In genomic region chr7:91929463-91929862, GRCh38 we compare ENCODE assay signal across 12 cellular contexts. TPM values are rescaled to one million over a fixed set of nuclear protein-coding genes. Genes with fewer than 3 reads are reported as not detected.
DNase-seq lines count a peak whose midpoint lies in the region; ATAC-seq, FAIRE-seq and TF ChIP-seq lines count a peak whose summit lies in the region.
"Had no signal": no experiment of that assay in that cellular context is flagged by ENCODE, and none has a peak within 500 bp of the region (broad histone marks: within the 10 kb centered on the region; RNA-seq: fewer than 3 reads in every experiment).

No MANE protein-coding gene starts in this region.

- H3K27ac ChIP-seq in endothelial cell of umbilical vein (ENCODE audit: insufficient read depth, low read depth, low read length) (no peak overlapping the region), left lung (no peak overlapping the region)
- H3K27ac ChIP-seq: SJSA1 had no signal

- no peak overlapping the region for H3K4me2 ChIP-seq in endothelial cell of umbilical vein (ENCODE audit: insufficient read depth, low read length)

- H3K27me3 ChIP-seq in endothelial cell of umbilical vein (ENCODE audit: control insufficient read depth in 2 of 2, insufficient read depth in 2 of 2, low read length in 2 of 2) (peaks cover 2 to 5% of the 10 kb centered on the region in 2 experiments), left lung (no peaks in the 10 kb centered on the region)

- POLR2A ChIA-PET in endothelial cell of umbilical vein (lab: Charles Lee) = no interaction called here
- POLR2A ChIA-PET in activated CD4-positive, alpha-beta memory T cell treated with anti-CD3 and anti-CD28 coated beads, Interleukin-2, amount 10 ng/mL, durations not matched to agents 7 days and 5 days (lab: Charles Lee) = interaction anchor here (1.5 kb wide), 1 partner anchor 11 kb away, joined by 6 read pairs; the partner anchor contains the start of gene AKAP9

- H3K9me1 ChIP-seq in endothelial cell of umbilical vein (replicated peaks; ENCODE audit: control insufficient read depth, extremely low read depth, insufficient read depth, low read length) = no peaks in the 10 kb centered on the region

- no peak for FAIRE-seq in endothelial cell of umbilical vein (lab: Jason Lieb, UNC)
- FAIRE-seq: astrocyte had no signal

- peaks cover 5% of the 10 kb centered on the region for H3K4me1 Mint-ChIP-seq in activated CD4-positive, alpha-beta memory T cell treated with anti-CD3 and anti-CD28 coated beads, Interleukin-2, amount 10 ng/mL, durations not matched to agents 7 days and 5 days
- H3K4me1 Mint-ChIP-seq: IgD-negative memory B cell had no signal

- H3K79me2 ChIP-seq in endothelial cell of umbilical vein (ENCODE audit: control insufficient read depth, insufficient read depth, low read length) = no peaks in the 10 kb centered on the region

- ATAC-seq in GM18520 (IDR thresholded peaks at IDR 0.05; ENCODE audit: unreplicated experiment) = peak; percentile 74
- ATAC-seq in GM21529 (IDR thresholded peaks at IDR 0.05; ENCODE audit: unreplicated experiment) = peak; percentile 68
- ATAC-seq in HG03460 (IDR thresholded peaks at IDR 0.05; ENCODE audit: unreplicated experiment) = peak; percentile 56
- ATAC-seq in left lung = no peak

- intact Hi-C loops in endothelial cell of umbilical vein (cut with micrococcal nuclease) = no loop called here
- intact Hi-C loops in left lung (cut with DNase I) = no loop called here

- no peak overlapping the region for H3K4me3 Mint-ChIP-seq in activated CD4-positive, alpha-beta memory T cell treated with anti-CD3 and anti-CD28 coated beads, Interleukin-2, amount 10 ng/mL, durations not matched to agents 7 days and 5 days
- H3K4me3 Mint-ChIP-seq: IgD-negative memory B cell had no signal

- TF ChIP-seq CTCF in endothelial cell of umbilical vein (IDR thresholded peaks at IDR 0.05; ENCODE audit: extremely low read depth in 1 of 2, insufficient read depth in 1 of 2, low read depth in 1 of 2, low read length in 2 of 2) (no peak), left lung (IDR thresholded peaks at IDR 0.05) (no peak)

- no peak overlapping the region for H3K27ac Mint-ChIP-seq in activated CD4-positive, alpha-beta memory T cell treated with anti-CD3 and anti-CD28 coated beads, Interleukin-2, amount 10 ng/mL, durations not matched to agents 7 days and 5 days

- H3K36me3 ChIP-seq in endothelial cell of umbilical vein (ENCODE audit: control insufficient read depth in 2 of 2, extremely low read depth in 1 of 2, insufficient read depth in 2 of 2, low read length in 2 of 2) (no peaks in the 10 kb centered on the region), left lung (no peaks in the 10 kb centered on the region)
- H3K36me3 ChIP-seq: SJSA1 had no signal

- no peak for DNase-seq in endothelial cell of umbilical vein (ENCODE audit: low read depth, low spot score)
- no peak for DNase-seq in left lung
- no peak for DNase-seq in GM19240 (ENCODE audit: insufficient read length, low spot score)
- DNase-seq in NOMO-1 (lab: John Stamatoyannopoulos, UW; ENCODE audit: unreplicated experiment in 2 of 2) = no peak
- no peak for DNase-seq in activated CD4-positive, alpha-beta memory T cell treated with anti-CD3 and anti-CD28 coated beads, Interleukin-2, amount 10 ng/mL, durations not matched to agents 7 days and 5 days
- DNase-seq: activated CD4-positive, alpha-beta T cell treated with anti-CD3 and anti-CD28 coated beads, Interleukin-2, amount 50 U/mL, for 48 hours had no signal

- TF ChIP-seq POLR2A in endothelial cell of umbilical vein (IDR thresholded peaks at IDR 0.05; ENCODE audit: low read depth, low read length) = no peak

- dilution Hi-C loops in endothelial cell of umbilical vein (cut with MboI; ENCODE audit: extremely low pct_ligation_motif_present, low sequenced_read_pairs) = no loop called here

- no TSS peak for BruUV-seq in endothelial cell of umbilical vein (replicated peaks; lab: Mats Ljungman, UMichigan)

- H3K9ac ChIP-seq in endothelial cell of umbilical vein (replicated peaks; ENCODE audit: extremely low read depth, insufficient read depth, low read length) = no peak overlapping the region

- peaks cover 29% of the 10 kb centered on the region for H3K27me3 Mint-ChIP-seq in activated CD4-positive, alpha-beta memory T cell treated with anti-CD3 and anti-CD28 coated beads, Interleukin-2, amount 10 ng/mL, durations not matched to agents 7 days and 5 days

- H3K9me3 Mint-ChIP-seq in activated CD4-positive, alpha-beta memory T cell treated with anti-CD3 and anti-CD28 coated beads, Interleukin-2, amount 10 ng/mL, durations not matched to agents 7 days and 5 days = no peaks in the 10 kb centered on the region
- H3K9me3 Mint-ChIP-seq: IgD-negative memory B cell had no signal

- CTCF ChIA-PET in endothelial cell of umbilical vein (lab: Charles Lee) = no interaction called here
- CTCF ChIA-PET in activated CD4-positive, alpha-beta memory T cell treated with anti-CD3 and anti-CD28 coated beads, Interleukin-2, amount 10 ng/mL, durations not matched to agents 7 days and 5 days (lab: Charles Lee) = no interaction called here

- H3K4me1 ChIP-seq in endothelial cell of umbilical vein (ENCODE audit: control insufficient read depth, extremely low read depth, insufficient read depth, low read length) (no peaks in the 10 kb centered on the region), left lung (no peaks in the 10 kb centered on the region)
- H3K4me1 ChIP-seq: SJSA1 had no signal

- no peak overlapping the region for H3K4me3 ChIP-seq in endothelial cell of umbilical vein (replicated peaks in 1 of 3; ENCODE audit: insufficient read depth in 1 of 3, low read depth in 1 of 3, low read length in 3 of 3)
- H3K4me3 ChIP-seq in left lung = no peak overlapping the region
- H3K4me3 ChIP-seq: SJSA1 had no signal

- no peak overlapping the region for H2AFZ ChIP-seq in endothelial cell of umbilical vein (ENCODE audit: low read depth, low read length)

- H3K36me3 Mint-ChIP-seq in activated CD4-positive, alpha-beta memory T cell treated with anti-CD3 and anti-CD28 coated beads, Interleukin-2, amount 10 ng/mL, durations not matched to agents 7 days and 5 days (ENCODE audit: low read depth) = no peaks in the 10 kb centered on the region
- H3K36me3 Mint-ChIP-seq: IgD-negative memory B cell had no signal

- H3K9me3 ChIP-seq in endothelial cell of umbilical vein (replicated peaks; ENCODE audit: control insufficient read depth, insufficient read depth, low read length) (no peaks in the 10 kb centered on the region), left lung (no peaks in the 10 kb centered on the region)
- H3K9me3 ChIP-seq: SJSA1 had no signal

- H4K20me1 ChIP-seq in endothelial cell of umbilical vein (replicated peaks; ENCODE audit: control insufficient read depth, extremely low read depth, insufficient read depth, low read length) = no peaks in the 10 kb centered on the region

TF ChIP-seq in endothelial cell of umbilical vein, 7 proteins besides CTCF, POLR2A, EP300 and RAD21:
- no peak for TF ChIP-seq GATA2 (IDR thresholded peaks at IDR 0.05; ENCODE audit: insufficient read depth, insufficient read length, low read depth, low read length)
- TF ChIP-seq FOS (IDR thresholded peaks at IDR 0.05; ENCODE audit: borderline replicate concordance, insufficient read depth, low read length) = peak; percentile 11

RNA-seq across cellular contexts. Expression of gene AKAP9, which starts 11.2 kb away (rescaled TPM):
- 41.8 and 51.6 TPM in 2 replicates for total RNA-seq in endothelial cell of umbilical vein
- polyA plus RNA-seq in endothelial cell of umbilical vein = 8.3 and 9.5 TPM in 2 replicates
- polyA plus RNA-seq in endothelial cell of umbilical vein (2011; cell fraction: cytosol; rRNA removed) = 7.1 and 7.7 TPM in 2 replicates
- 51.5 and 76.8 TPM in 2 replicates for polyA plus RNA-seq in endothelial cell of umbilical vein (2011; cell fraction: nucleus; rRNA removed)
- 20.2 and 30.5 TPM in 2 replicates for polyA plus RNA-seq in endothelial cell of umbilical vein (2012)
- polyA minus RNA-seq in endothelial cell of umbilical vein = 23.7 and 23.9 TPM in 2 replicates
- polyA minus RNA-seq in endothelial cell of umbilical vein (2011; cell fraction: cytosol; rRNA and poly(A)+ RNA removed) = 19.6 TPM
- polyA minus RNA-seq in endothelial cell of umbilical vein (2011; cell fraction: nucleus; rRNA and poly(A)+ RNA removed) = 92.2 and 119 TPM in 2 replicates
- 10 to 100 TPM; 57.5 to 58.6 TPM for total RNA-seq in left lung
- total RNA-seq in activated CD4-positive, alpha-beta memory T cell treated with anti-CD3 and anti-CD28 coated beads, Interleukin-2, amount 10 ng/mL, durations not matched to agents 7 days and 5 days = 10 to 100 TPM; 32.4 to 41.7 TPM

RNA-seq across cellular contexts. Expression of gene MTERF1, which starts 49.0 kb away (rescaled TPM):
- 10.2 TPM in 2 replicates for total RNA-seq in endothelial cell of umbilical vein
- 1.7 and 3.1 TPM in 2 replicates for polyA plus RNA-seq in endothelial cell of umbilical vein
- 4.2 and 5.4 TPM in 2 replicates for polyA plus RNA-seq in endothelial cell of umbilical vein (2011; cell fraction: cytosol; rRNA removed)
- 7.8 and 12.6 TPM in 2 replicates for polyA plus RNA-seq in endothelial cell of umbilical vein (2011; cell fraction: nucleus; rRNA removed)
- polyA plus RNA-seq in endothelial cell of umbilical vein (2012) = 8.7 and 12.6 TPM in 2 replicates
- polyA minus RNA-seq in endothelial cell of umbilical vein = 6.2 and 12.0 TPM in 2 replicates
- 1.9 TPM for polyA minus RNA-seq in endothelial cell of umbilical vein (2011; cell fraction: cytosol; rRNA and poly(A)+ RNA removed)
- polyA minus RNA-seq in endothelial cell of umbilical vein (2011; cell fraction: nucleus; rRNA and poly(A)+ RNA removed) = 13.3 and 18.2 TPM in 2 replicates
- 10 to 100 TPM; 10.8 to 14.5 TPM for total RNA-seq in left lung
- total RNA-seq in activated CD4-positive, alpha-beta memory T cell treated with anti-CD3 and anti-CD28 coated beads, Interleukin-2, amount 10 ng/mL, durations not matched to agents 7 days and 5 days = 10 to 100 TPM; 15.4 to 15.6 TPM
